8 cellular contexts compared by ENCODE assay signal in the genomic region with DNA sequence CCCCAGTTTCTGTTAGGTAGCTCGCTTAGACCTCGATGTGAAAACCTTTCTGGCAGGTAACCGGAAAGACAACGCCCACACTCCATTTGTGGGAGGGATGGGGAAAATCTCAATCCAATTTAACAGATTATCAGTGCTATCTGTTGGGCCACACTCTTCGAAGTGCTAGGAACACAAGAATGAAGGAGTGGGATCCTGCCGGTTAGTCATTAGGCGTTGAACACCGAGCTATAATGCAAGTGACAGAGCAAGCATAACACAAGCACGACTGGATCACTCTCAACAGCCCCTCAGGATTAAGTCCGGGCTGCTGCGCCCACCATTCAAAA. TPM values are rescaled to one million over a fixed set of nuclear protein-coding genes. Genes with fewer than 3 reads are reported as not detected.
A peak's percentile ranks its signal among the peaks of the same experiment; 100 is the strongest.
DNase-seq lines count a peak whose midpoint lies in the region; ATAC-seq, FAIRE-seq and TF ChIP-seq lines count a peak whose summit lies in the region.

No MANE protein-coding gene starts in this region.

- H3K36me3 Mint-ChIP-seq in activated naive CD8-positive, alpha-beta T cell = peaks cover 8% of the 10 kb centered on the region

- no peaks in the 10 kb centered on the region for H3K9me3 ChIP-seq in heart right ventricle
- no peaks in the 10 kb centered on the region for H3K9me3 ChIP-seq in liver (ENCODE audit: control insufficient read depth in 4 of 4, low read length in 3 of 4)
- no peaks in the 10 kb centered on the region for H3K9me3 ChIP-seq in upper lobe of right lung

- no peaks in the 10 kb centered on the region for H3K9me3 Mint-ChIP-seq in activated naive CD8-positive, alpha-beta T cell (ENCODE audit: low read depth)

- H3K27me3 ChIP-seq in heart right ventricle = no peaks in the 10 kb centered on the region
- H3K27me3 ChIP-seq in liver (ENCODE audit: control insufficient read depth in 4 of 4, insufficient read depth in 4 of 4, low read length in 3 of 4) = no peaks in the 10 kb centered on the region
- no peaks in the 10 kb centered on the region for H3K27me3 ChIP-seq in upper lobe of right lung

- peaks cover 0 to 38% (median 4%) of the 10 kb centered on the region in 9 donors for H3K36me3 ChIP-seq in heart right ventricle
- H3K36me3 ChIP-seq in liver (ENCODE audit: control insufficient read depth in 4 of 4, insufficient read depth in 3 of 4, low read depth in 1 of 4, low read length in 3 of 4) = peaks cover 2 to 17% (median 4%) of the 10 kb centered on the region in 4 donors
- H3K36me3 ChIP-seq in upper lobe of right lung = peaks cover 25% of the 10 kb centered on the region

- H3K27ac ChIP-seq in heart right ventricle (peak overlapping the region; percentile 46 to 95 (median 85)), liver (ENCODE audit: low read depth in 1 of 2, low read length in 2 of 2) (peak overlapping the region; percentile 77 to 93), upper lobe of right lung (peak overlapping the region; percentile 96)

- H3K4me3 Mint-ChIP-seq in activated naive CD8-positive, alpha-beta T cell = peak overlapping the region; percentile 97

- no peak for TF ChIP-seq RAD21 in liver (IDR thresholded peaks at IDR 0.05)

- H3K4me1 ChIP-seq in heart right ventricle = peaks cover 11 to 55% (median 37%) of the 10 kb centered on the region in 9 donors
- H3K4me1 ChIP-seq in liver (ENCODE audit: control insufficient read depth in 4 of 4, insufficient read depth in 4 of 4, low read length in 3 of 4) = peaks cover 1 to 31% (median 18%) of the 10 kb centered on the region in 4 donors
- peaks cover 28% of the 10 kb centered on the region for H3K4me1 ChIP-seq in upper lobe of right lung

- no peak for DNase-seq in heart right ventricle
- no peak for DNase-seq in left ventricle myocardium superior
- no peak for DNase-seq in upper lobe of right lung
- no peak for DNase-seq in D721Med (ENCODE audit: insufficient read length, low spot score)
- no peak for DNase-seq in activated CD8-positive, alpha-beta memory T cell treated with anti-CD3 and anti-CD28 coated beads, Interleukin-2, amount 50 U/mL, for 4 hours

- no peaks in the 10 kb centered on the region for H3K27me3 Mint-ChIP-seq in activated naive CD8-positive, alpha-beta T cell

- H3K27ac Mint-ChIP-seq in activated naive CD8-positive, alpha-beta T cell = peak overlapping the region; percentile 93

- H3K9ac ChIP-seq in liver (ENCODE audit: low read depth in 1 of 2, low read length in 2 of 2) = peak overlapping the region; percentile 58 to 98

- H3K4me1 Mint-ChIP-seq in activated naive CD8-positive, alpha-beta T cell (ENCODE audit: low read depth) = peaks cover 43% of the 10 kb centered on the region

- no peak for TF ChIP-seq CTCF in heart right ventricle (IDR thresholded peaks at IDR 0.05)
- TF ChIP-seq CTCF in liver (IDR thresholded peaks at IDR 0.05; ENCODE audit: low read depth, low read length, missing input control) = no peak
- TF ChIP-seq CTCF in upper lobe of right lung (IDR thresholded peaks at IDR 0.05) = no peak
- no peak for TF ChIP-seq CTCF in D721Med (IDR thresholded peaks at IDR 0.05; ENCODE audit: insufficient read depth, missing control alignments)

- ATAC-seq in heart right ventricle (no peak), left ventricle myocardium superior (no peak), upper lobe of right lung (no peak), GM19397 (IDR thresholded peaks at IDR 0.05; ENCODE audit: unreplicated experiment) (no peak)

- intact Hi-C loops in heart right ventricle (cut with DNase I) = loop anchor here in 2 of 10 donors (2.0 to 5.0 kb wide), 2 partner anchors 37 to 44 kb away; partner anchors contain the start of gene GNL2 (in 1 of the 2)
- intact Hi-C loops in left ventricle myocardium superior (cut with micrococcal nuclease) = no loop called here
- intact Hi-C loops in upper lobe of right lung (cut with DNase I) = no loop called here

- no peak for FAIRE-seq in D721Med (lab: Jason Lieb, UNC)

- H3K4me3 ChIP-seq in heart right ventricle (peak overlapping the region; percentile 75 to 100 (median 93)), liver (ENCODE audit: low read depth in 1 of 3, low read length in 3 of 3) (peak overlapping the region; percentile 88 to 99 (median 91)), upper lobe of right lung (peak overlapping the region; percentile 99)

- 3% methylated on average over 11 of the region's 11 CpGs for WGBS in heart right ventricle, 2 donors
- 2% methylated on average over 11 of the region's 11 CpGs for WGBS in liver

TF ChIP-seq in liver, 16 proteins besides CTCF, POLR2A, EP300 and RAD21:
- TF ChIP-seq, protein P1, sequence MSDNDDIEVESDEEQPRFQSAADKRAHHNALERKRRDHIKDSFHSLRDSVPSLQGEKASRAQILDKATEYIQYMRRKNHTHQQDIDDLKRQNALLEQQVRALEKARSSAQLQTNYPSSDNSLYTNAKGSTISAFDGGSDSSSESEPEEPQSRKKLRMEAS (IDR thresholded peaks at IDR 0.05) = no peak
- TF ChIP-seq YY1 (IDR thresholded peaks at IDR 0.05) = no peak
- no peak for TF ChIP-seq ATF3 (IDR thresholded peaks at IDR 0.05)
- no peak for TF ChIP-seq GABPA (IDR thresholded peaks at IDR 0.05 in 1 of 2, conservative IDR thresholded peaks at IDR 0.05 in 1 of 2)
- TF ChIP-seq, protein P2, sequence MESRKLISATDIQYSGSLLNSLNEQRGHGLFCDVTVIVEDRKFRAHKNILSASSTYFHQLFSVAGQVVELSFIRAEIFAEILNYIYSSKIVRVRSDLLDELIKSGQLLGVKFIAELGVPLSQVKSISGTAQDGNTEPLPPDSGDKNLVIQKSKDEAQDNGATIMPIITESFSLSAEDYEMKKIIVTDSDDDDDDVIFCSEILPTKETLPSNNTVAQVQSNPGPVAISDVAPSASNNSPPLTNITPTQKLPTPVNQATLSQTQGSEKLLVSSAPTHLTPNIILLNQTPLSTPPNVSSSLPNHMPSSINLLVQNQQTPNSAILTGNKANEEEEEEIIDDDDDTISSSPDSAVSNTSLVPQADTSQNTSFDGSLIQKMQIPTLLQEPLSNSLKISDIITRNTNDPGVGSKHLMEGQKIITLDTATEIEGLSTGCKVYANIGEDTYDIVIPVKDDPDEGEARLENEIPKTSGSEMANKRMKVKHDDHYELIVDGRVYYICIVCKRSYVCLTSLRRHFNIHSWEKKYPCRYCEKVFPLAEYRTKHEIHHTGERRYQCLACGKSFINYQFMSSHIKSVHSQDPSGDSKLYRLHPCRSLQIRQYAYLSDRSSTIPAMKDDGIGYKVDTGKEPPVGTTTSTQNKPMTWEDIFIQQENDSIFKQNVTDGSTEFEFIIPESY (IDR thresholded peaks at IDR 0.05) = no peak
- no peak for TF ChIP-seq HNF4G (IDR thresholded peaks at IDR 0.05)
- TF ChIP-seq NR2F2 (IDR thresholded peaks at IDR 0.05) = no peak
- no peak for TF ChIP-seq JUND (IDR thresholded peaks at IDR 0.05)
TF ChIP-seq in liver: peak in this region for 0.

RNA-seq across cellular contexts. Expression of gene SNIP1, which starts 0.5 kb away (rescaled TPM):
- total RNA-seq in heart right ventricle (10 to 100 TPM in 3 of 10 donors, 1 to 10 TPM in 7; 6.0 to 12.1 (median 9.2) TPM), left ventricle myocardium superior (9.7 TPM), liver (1 to 10 TPM; 7.9 to 9.7 TPM), upper lobe of right lung (18.6 TPM)
- polyA plus RNA-seq in heart right ventricle (1 to 10 TPM; 3.2 to 4.4 TPM), liver (1 to 10 TPM; 1.8 to 2.8 TPM)

RNA-seq across cellular contexts. Expression of gene DNALI1, which starts 3.2 kb away (rescaled TPM):
- total RNA-seq in heart right ventricle (1 to 10 TPM; 2.1 to 7.7 (median 4.0) TPM), left ventricle myocardium superior (2.3 TPM), liver (1 to 10 TPM; 1.5 to 3.1 TPM), upper lobe of right lung (13.2 TPM)
- polyA plus RNA-seq in heart right ventricle (1 to 10 TPM; 1.9 to 9.4 TPM), liver (1 to 10 TPM; 5.2 to 8.6 TPM)

RNA-seq across cellular contexts. Expression of gene MEAF6, which starts 39.0 kb away (rescaled TPM):
- total RNA-seq in heart right ventricle = 10 to 100 TPM; 27.8 to 59.9 (median 38.0) TPM
- 10 to 100 TPM; 33.8 to 34.0 TPM for polyA plus RNA-seq in heart right ventricle
- 35.7 TPM for total RNA-seq in left ventricle myocardium superior
- total RNA-seq in liver = 10 to 100 TPM; 23.5 to 25.3 TPM
- polyA plus RNA-seq in liver = 10 to 100 TPM; 18.7 to 18.8 TPM
- total RNA-seq in upper lobe of right lung = 64.5 TPM

RNA-seq across cellular contexts. Expression of gene GNL2, which starts 42.2 kb away (rescaled TPM):
- 10 to 100 TPM; 20.2 to 35.4 (median 22.3) TPM for total RNA-seq in heart right ventricle
- polyA plus RNA-seq in heart right ventricle = 100 to 1,000 TPM in 1 of 2 donors, 10 to 100 TPM in 1; 41.5 to 196 TPM
- total RNA-seq in left ventricle myocardium superior = 22.1 TPM
- total RNA-seq in liver = 10 to 100 TPM; 27.6 to 29.2 TPM
- polyA plus RNA-seq in liver = 10 to 100 TPM; 14.8 to 15.0 TPM
- total RNA-seq in upper lobe of right lung = 36.5 TPM
